In the genomic region with DNA sequence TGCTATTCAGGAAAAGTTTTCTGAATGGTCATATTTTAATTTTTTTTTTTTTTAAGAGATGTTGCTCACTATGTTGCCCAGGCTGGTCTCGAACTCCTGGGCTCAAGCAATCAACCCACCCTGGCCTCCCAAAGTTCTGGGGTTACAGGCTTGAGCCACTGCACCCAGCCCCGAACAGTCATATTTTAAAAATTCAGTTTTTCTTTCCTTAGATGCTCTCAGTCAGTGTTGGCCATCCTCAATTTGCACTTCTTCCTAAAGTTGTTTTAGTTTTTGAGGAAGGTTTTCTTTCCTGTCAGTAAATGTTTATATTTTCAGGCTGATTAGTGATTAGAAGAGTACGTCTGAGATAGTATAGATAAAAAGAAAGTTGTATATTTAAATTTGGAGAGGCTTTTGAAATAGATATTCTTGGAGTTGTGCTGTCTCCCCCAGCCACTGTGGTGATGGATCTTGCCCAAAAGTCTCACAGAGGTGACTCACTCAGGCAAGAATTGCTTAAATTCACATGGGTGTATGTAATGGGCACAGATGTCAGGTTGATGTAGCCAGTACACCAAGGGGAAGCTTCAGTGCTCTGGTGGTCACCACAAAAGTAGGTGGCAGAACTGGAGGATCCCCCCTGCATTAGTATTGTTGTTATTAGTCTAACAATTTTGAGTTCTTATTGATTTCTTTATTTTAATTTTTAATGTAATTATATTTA, we compare ENCODE assay signal across 19 cellular contexts.
A peak's percentile ranks its signal among the peaks of the same experiment; 100 is the strongest.
DNase-seq lines count a peak whose midpoint lies in the region; ATAC-seq and TF ChIP-seq lines count a peak whose summit lies in the region.
"Had no signal": no experiment of that assay in that cellular context is flagged by ENCODE, and none has a peak within 500 bp of the region (broad histone marks: within the 10 kb centered on the region; RNA-seq: fewer than 3 reads in every experiment).

No MANE protein-coding gene starts in this region.

- H3K4me2 ChIP-seq in IMR-90 (ENCODE audit: low read depth, low read length), result no peak overlapping the region

- no peak overlapping the region for H2BK5ac ChIP-seq in IMR-90 (ENCODE audit: low read depth, low read length, poor library complexity, severe bottlenecking)

- intact Hi-C loops in IMR-90 (cut with micrococcal nuclease), result no loop called here

- POLR2A ChIA-PET in IMR-90 (lab: Charles Lee; ENCODE audit: unreplicated experiment), result no interaction called here

- no peak overlapping the region for H4K8ac ChIP-seq in IMR-90 (ENCODE audit: low read depth in 2 of 2, low read length in 2 of 2)

- no peak overlapping the region for H2BK120ac ChIP-seq in IMR-90 (ENCODE audit: low read depth, low read length)

- DNase-seq in AG09309 (ENCODE audit: low read depth), result peak; percentile 41
- DNase-seq in IMR-90, result peak; percentile 67
- peak; percentile 48 for DNase-seq in amniotic stem cell (lab: John Stamatoyannopoulos, UW)
- peak; percentile 58 for DNase-seq in glomerular visceral epithelial cell (ENCODE audit: extremely low spot score)
- no peak for DNase-seq in WERI-Rb-1
- DNase-seq in NCI-H510A (lab: John Stamatoyannopoulos, UW), result no peak
- no peak for DNase-seq in activated gamma-delta T cell (lab: John Stamatoyannopoulos, UW)
- DNase-seq: activated CD8-positive, alpha-beta memory T cell treated with anti-CD3 and anti-CD28 coated beads, Interleukin-2, amount 10 ng/mL, durations not matched to agents 7 days and 5 days; activated naive CD4-positive, alpha-beta T cell treated with anti-CD3 and anti-CD28 coated beads, Interleukin-2, amount 50 U/mL, for 16 hours; gastrocnemius medialis; NCI-H1436 treated with DMSO at 0.1 percent for 48 hours; NCI-H510A treated with DMSO at 0.1 percent for 48 hours; stimulated activated CD4-positive, alpha-beta T cell treated with anti-CD3 and anti-CD28 coated beads, Interleukin-4, amount 100 ng/mL, for 24 hours; uterus had no signal

- H3K9ac ChIP-seq in IMR-90 (ENCODE audit: low read depth, low read length), result no peak overlapping the region

- CTCF ChIA-PET in IMR-90 (lab: Yijun Ruan, JAX), result interaction anchor here (0.7 kb wide), 2 partner anchors 25 to 27 kb away, joined by 3 to 4 read pairs; no protein-coding TSS in a partner anchor

- H3K4me3 ChIP-seq in AG09309 (ENCODE audit: control insufficient read depth, low read depth, low read length), result no peak overlapping the region
- H3K4me3 ChIP-seq in IMR-90 (ENCODE audit: insufficient read depth, low read depth, low read length), result no peak overlapping the region
- no peak overlapping the region for H3K4me3 ChIP-seq in WERI-Rb-1 (ENCODE audit: low read depth, low read length)
- H3K4me3 ChIP-seq: coronary artery, gastrocnemius medialis, right atrium auricular region, uterus had no signal

- H4K91ac ChIP-seq in IMR-90 (ENCODE audit: insufficient read depth, low read depth, low read length), result no peak overlapping the region

- no peak overlapping the region for H2AFZ ChIP-seq in IMR-90 (replicated peaks; ENCODE audit: low read length, poor library complexity)

- no peak for TF ChIP-seq CTCF in AG09309 (IDR thresholded peaks at IDR 0.05; ENCODE audit: control insufficient read depth, insufficient read depth, low read depth, low read length, missing control alignments)
- no peak for TF ChIP-seq CTCF in IMR-90 (conservative IDR thresholded peaks at IDR 0.05; ENCODE audit: low read depth, low read length)
- TF ChIP-seq CTCF in WERI-Rb-1 (IDR thresholded peaks at IDR 0.05; ENCODE audit: low read depth, low read length), result no peak

- H3K27ac ChIP-seq in IMR-90 (ENCODE audit: insufficient read depth, low read length) (no peak overlapping the region), WERI-Rb-1 (no peak overlapping the region)
- H3K27ac ChIP-seq: coronary artery, gastrocnemius medialis, right atrium auricular region, uterus had no signal

- H3K4me1 ChIP-seq in IMR-90 (ENCODE audit: control insufficient read depth, insufficient read depth, low read length), result no peaks in the 10 kb centered on the region
- H3K4me1 ChIP-seq: gastrocnemius medialis, right atrium auricular region, uterus had no signal

- no peaks in the 10 kb centered on the region for H3K9me3 ChIP-seq in IMR-90 (ENCODE audit: control insufficient read depth, insufficient read depth, low read length)
- H3K9me3 ChIP-seq in WERI-Rb-1 (ENCODE audit: severe bottlenecking), result no peaks in the 10 kb centered on the region
- H3K9me3 ChIP-seq: gastrocnemius medialis, right atrium auricular region, uterus had no signal

- no peaks in the 10 kb centered on the region for H3K79me1 ChIP-seq in IMR-90 (ENCODE audit: low read depth in 1 of 2, low read length in 2 of 2)

- in situ Hi-C loops in IMR-90 (cut with MboI; ENCODE audit: low sequenced_read_pairs), result no loop called here

- H3K36me3 ChIP-seq in IMR-90 (ENCODE audit: control insufficient read depth, insufficient read depth, low read length) (no peaks in the 10 kb centered on the region), WERI-Rb-1 (no peaks in the 10 kb centered on the region)
- H3K36me3 ChIP-seq: gastrocnemius medialis, right atrium auricular region, uterus had no signal

- ATAC-seq in IMR-90 (ENCODE audit: low read depth) (peak; percentile 94), HG03457 (IDR thresholded peaks at IDR 0.05; ENCODE audit: unreplicated experiment) (no peak)
- ATAC-seq: activated CD8-positive, alpha-beta memory T cell treated with anti-CD3 and anti-CD28 coated beads, Interleukin-2, amount 10 ng/mL, durations not matched to agents 7 days and 5 days; gastrocnemius medialis; Right ventricle myocardium inferior; stimulated activated memory B cell treated with anti-CD40 and anti-IgM and Interleukin-4, amounts not matched to agents 10 μg/mL and 1 μg/mL and 100 μg/mL, for 72 hours had no signal

- no peak overlapping the region for H3K4ac ChIP-seq in IMR-90 (ENCODE audit: low read depth, low read length)

- no peak overlapping the region for H3K14ac ChIP-seq in IMR-90 (replicated peaks; ENCODE audit: low read depth, low read length)

- H3K27me3 ChIP-seq in IMR-90 (ENCODE audit: control insufficient read depth, insufficient read depth, low read length) (no peaks in the 10 kb centered on the region), WERI-Rb-1 (ENCODE audit: insufficient read depth, low read depth, severe bottlenecking) (no peaks in the 10 kb centered on the region)
- H3K27me3 ChIP-seq: gastrocnemius medialis, right atrium auricular region, uterus had no signal

- no peaks in the 10 kb centered on the region for H3K9me1 ChIP-seq in IMR-90 (ENCODE audit: insufficient read depth, low read length)

- H3K23ac ChIP-seq in IMR-90 (ENCODE audit: low read depth, low read length), result no peak overlapping the region

- WGBS in IMR-90 (ENCODE audit: extremely low coverage in 2 of 2, insufficient read length in 1 of 2), 2 experiments, result 40 to 83% methylated on average over 1 of the region's 3 CpGs

- H3K56ac ChIP-seq in IMR-90 (ENCODE audit: extremely low read depth, insufficient read depth, low read length), result no peak overlapping the region

- H2BK20ac ChIP-seq in IMR-90 (ENCODE audit: low read depth, low read length), result no peak overlapping the region

- H2AK9ac ChIP-seq in IMR-90 (replicated peaks; ENCODE audit: low read depth, low read length, poor library complexity), result no peak overlapping the region

- no TSS peak for BruUV-seq in IMR-90 (replicated peaks; lab: Mats Ljungman, UMichigan)

- no peak overlapping the region for H3K18ac ChIP-seq in IMR-90 (ENCODE audit: low read depth, low read length)

- H4K5ac ChIP-seq in IMR-90 (ENCODE audit: low read depth, low read length), result no peak overlapping the region

- TF ChIP-seq RAD21 in IMR-90 (IDR thresholded peaks at IDR 0.05; ENCODE audit: low read length), result no peak

- no peak overlapping the region for H2BK15ac ChIP-seq in IMR-90 (ENCODE audit: low read depth, low read length)

- H2AK5ac ChIP-seq in IMR-90 (ENCODE audit: low read depth, low read length), result no peak overlapping the region

- no peak for TF ChIP-seq POLR2A in IMR-90 (IDR thresholded peaks at IDR 0.05; ENCODE audit: low read depth, low read length)

- no peaks in the 10 kb centered on the region for H4K20me1 ChIP-seq in IMR-90 (ENCODE audit: insufficient read depth, low read length)

- dilution Hi-C loops in IMR-90 (cut with HindIII; ENCODE audit: low sequenced_read_pairs, unreplicated experiment), result no loop called here

TF ChIP-seq in IMR-90, 13 proteins besides CTCF, POLR2A, EP300 and RAD21:
- no peak for TF ChIP-seq NFE2L2 (IDR thresholded peaks at IDR 0.05; ENCODE audit: low read depth, low read length)
- TF ChIP-seq CEBPB (IDR thresholded peaks at IDR 0.05; ENCODE audit: low read depth, low read length), result peak; percentile 44; the same call in 1 of the 2 replicates

Comparison
In these comparisons a context has a peak if more than half of its experiments do, and no peak if none do; other contexts are left out.
1. DNase-seq: peak in AG09309 (single experiment), IMR-90 (single experiment), amniotic stem cell (single experiment) and glomerular visceral epithelial cell (single experiment); none in WERI-Rb-1 (single experiment), NCI-H510A (single experiment) and activated gamma-delta T cell (single experiment).